Comparison of ENCODE assay signal across 8 cellular contexts in the genomic region with DNA sequence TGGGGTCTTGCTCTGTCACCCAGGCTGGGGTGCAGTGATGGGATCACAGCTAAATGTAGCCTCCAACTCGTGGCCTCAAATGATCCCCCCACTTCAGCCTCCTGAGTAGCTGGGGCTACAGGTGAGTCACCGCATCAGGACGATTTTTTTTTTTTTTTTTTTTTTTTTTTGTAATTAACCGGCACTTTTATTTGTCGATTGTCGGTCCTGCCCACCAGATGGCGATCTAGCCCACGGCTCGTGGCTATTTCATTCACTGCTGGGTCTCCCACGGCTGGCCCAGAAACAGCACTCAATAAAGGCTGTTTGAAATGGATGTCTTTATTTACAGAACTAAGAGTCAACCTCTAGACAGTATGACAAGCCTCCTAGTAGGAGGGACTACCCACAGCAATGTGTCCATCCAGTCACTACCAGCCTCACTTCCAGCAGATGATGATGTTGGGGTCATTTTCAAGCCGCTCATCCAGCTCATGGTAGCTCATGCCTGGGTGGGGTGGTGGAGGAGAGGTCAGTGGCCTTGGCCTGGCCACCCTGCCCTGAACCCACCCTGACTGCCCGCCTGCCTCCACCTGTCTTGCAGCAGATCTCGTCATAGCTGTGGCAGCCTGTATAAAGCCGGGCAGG. TPM values are rescaled to one million over a fixed set of nuclear protein-coding genes. Genes with fewer than 3 reads are reported as not detected.
DNase-seq lines count a peak whose midpoint lies in the region; ATAC-seq, FAIRE-seq and TF ChIP-seq lines count a peak whose summit lies in the region.

No MANE protein-coding gene starts in this region.

- H3K4me3 ChIP-seq in AG04450 (ENCODE audit: low read depth, low read length) (no peak overlapping the region), mucosa of descending colon (no peak overlapping the region), stomach (no peak overlapping the region)
- no peak overlapping the region for H3K4me3 ChIP-seq in effector memory CD4-positive, alpha-beta T cell (ENCODE audit: insufficient read depth, low read depth, low read length, poor library complexity, severe bottlenecking)

- no peaks in the 10 kb centered on the region for H3K27me3 Mint-ChIP-seq in activated CD4-positive, alpha-beta memory T cell treated with anti-CD3 and anti-CD28 coated beads for 36 hours
- H3K27me3 Mint-ChIP-seq in stimulated activated memory B cell treated with anti-CD40 and anti-IgM and Interleukin-4, amounts not matched to agents 10 μg/mL and 1 μg/mL and 100 μg/mL, for 72 hours = no peaks in the 10 kb centered on the region

- no peak for TF ChIP-seq EP300 in stomach (IDR thresholded peaks at IDR 0.05)

- peak; percentile 15 for ATAC-seq in mucosa of descending colon
- ATAC-seq in stimulated activated memory B cell treated with anti-CD40 and anti-IgM and Interleukin-4, amounts not matched to agents 10 μg/mL and 1 μg/mL and 100 μg/mL, for 72 hours = no peak

- H3K9me3 Mint-ChIP-seq in activated CD4-positive, alpha-beta memory T cell treated with anti-CD3 and anti-CD28 coated beads for 36 hours = no peaks in the 10 kb centered on the region
- H3K9me3 Mint-ChIP-seq in stimulated activated memory B cell treated with anti-CD40 and anti-IgM and Interleukin-4, amounts not matched to agents 10 μg/mL and 1 μg/mL and 100 μg/mL, for 72 hours = no peaks in the 10 kb centered on the region

- H3K4me3 Mint-ChIP-seq in activated CD4-positive, alpha-beta memory T cell treated with anti-CD3 and anti-CD28 coated beads for 36 hours = no peak overlapping the region
- H3K4me3 Mint-ChIP-seq in stimulated activated memory B cell treated with anti-CD40 and anti-IgM and Interleukin-4, amounts not matched to agents 10 μg/mL and 1 μg/mL and 100 μg/mL, for 72 hours = no peak overlapping the region

- DNase-seq in AG04450 (ENCODE audit: low read depth, low spot score) (no peak), GM18507 (ENCODE audit: extremely low spot score, insufficient read length, low read depth) (no peak), NCI-H748 treated with DMSO at 0.1 percent for 48 hours (lab: John Stamatoyannopoulos, UW) (peak; percentile 37), mucosa of descending colon (peak in 2 of 3 donors; percentile 73 to 77), stomach (peak; percentile 77)
- peak; percentile 83 for DNase-seq in activated CD4-positive, alpha-beta memory T cell treated with anti-CD3 and anti-CD28 coated beads for 36 hours
- peak; percentile 66 to 77 (median 70) for DNase-seq in effector memory CD4-positive, alpha-beta T cell

- POLR2A ChIA-PET in AG04450 (lab: Yijun Ruan, JAX) = interaction anchor here (0.7 to 0.9 kb wide), 2 partner anchors 10 to 12 kb away, joined by 3 to 5 read pairs; no protein-coding TSS in a partner anchor
- POLR2A ChIA-PET in activated CD4-positive, alpha-beta memory T cell treated with anti-CD3 and anti-CD28 coated beads for 36 hours (lab: Charles Lee) = interaction anchor here (1.2 to 5.7 kb wide), 3 partner anchors 9 to 222 kb away, joined by 3 to 93 read pairs (median 4); partner anchors contain the start of genes HEMK1 and RASSF1

- H3K36me3 Mint-ChIP-seq in activated CD4-positive, alpha-beta memory T cell treated with anti-CD3 and anti-CD28 coated beads for 36 hours = peaks cover 14% of the 10 kb centered on the region
- H3K36me3 Mint-ChIP-seq in stimulated activated memory B cell treated with anti-CD40 and anti-IgM and Interleukin-4, amounts not matched to agents 10 μg/mL and 1 μg/mL and 100 μg/mL, for 72 hours = peaks cover 9% of the 10 kb centered on the region

- intact Hi-C loops in activated CD4-positive, alpha-beta memory T cell treated with anti-CD3 and anti-CD28 coated beads for 36 hours (cut with micrococcal nuclease) = loop anchor here (1.0 kb wide), 1 partner anchor 195 kb away; no protein-coding TSS in a partner anchor
- intact Hi-C loops in mucosa of descending colon (cut with DNase I, micrococcal nuclease) = loop anchor here in 1 of 2 donors (5.0 kb wide), 1 partner anchor 195 kb away; no protein-coding TSS in a partner anchor
- intact Hi-C loops in stomach (cut with DNase I; ENCODE audit: low total_unique reads) = no loop called here

- H3K36me3 ChIP-seq in effector memory CD4-positive, alpha-beta T cell (ENCODE audit: control insufficient read depth, insufficient read depth, low read length) = peaks cover 16% of the 10 kb centered on the region
- no peaks in the 10 kb centered on the region for H3K36me3 ChIP-seq in mucosa of descending colon (ENCODE audit: low read depth)
- H3K36me3 ChIP-seq in stomach = peaks cover 12 to 20% (median 15%) of the 10 kb centered on the region in 4 donors

- no peaks in the 10 kb centered on the region for H3K9me3 ChIP-seq in AG04450 (ENCODE audit: control insufficient read depth, insufficient read depth, low read length)
- no peaks in the 10 kb centered on the region for H3K9me3 ChIP-seq in effector memory CD4-positive, alpha-beta T cell (ENCODE audit: control insufficient read depth, low read length)
- no peaks in the 10 kb centered on the region for H3K9me3 ChIP-seq in mucosa of descending colon
- no peaks in the 10 kb centered on the region for H3K9me3 ChIP-seq in stomach

- CTCF ChIA-PET in AG04450 (lab: Charles Lee) = interaction anchor here (0.6 to 6.7 kb wide), 17 partner anchors 10 to 251 kb away, joined by 3 to 76 read pairs (median 6); partner anchors contain the start of genes HEMK1 and TUSC2
- CTCF ChIA-PET in activated CD4-positive, alpha-beta memory T cell treated with anti-CD3 and anti-CD28 coated beads for 36 hours (lab: Charles Lee) = interaction anchor here (0.7 to 4.9 kb wide), 10 partner anchors 10 to 269 kb away, joined by 3 to 39 read pairs (median 4); partner anchors contain the start of gene TMEM115

- peak overlapping the region; percentile 38 for H3K27ac Mint-ChIP-seq in activated CD4-positive, alpha-beta memory T cell treated with anti-CD3 and anti-CD28 coated beads for 36 hours
- H3K27ac Mint-ChIP-seq in stimulated activated memory B cell treated with anti-CD40 and anti-IgM and Interleukin-4, amounts not matched to agents 10 μg/mL and 1 μg/mL and 100 μg/mL, for 72 hours = no peak overlapping the region

- H3K27me3 ChIP-seq in AG04450 (ENCODE audit: control insufficient read depth, insufficient read depth, low read length) = no peaks in the 10 kb centered on the region
- no peaks in the 10 kb centered on the region for H3K27me3 ChIP-seq in effector memory CD4-positive, alpha-beta T cell (replicated peaks; ENCODE audit: control insufficient read depth, insufficient read depth, low read length, poor library complexity, severe bottlenecking)
- no peaks in the 10 kb centered on the region for H3K27me3 ChIP-seq in stomach

- H3K4me1 Mint-ChIP-seq in activated CD4-positive, alpha-beta memory T cell treated with anti-CD3 and anti-CD28 coated beads for 36 hours (ENCODE audit: low read depth) = peaks cover 51% of the 10 kb centered on the region
- peaks cover 64% of the 10 kb centered on the region for H3K4me1 Mint-ChIP-seq in stimulated activated memory B cell treated with anti-CD40 and anti-IgM and Interleukin-4, amounts not matched to agents 10 μg/mL and 1 μg/mL and 100 μg/mL, for 72 hours

- WGBS in stomach, 5 donors = 17 to 26% (median 25%) methylated on average over 12 to 14 of the region's 14 CpGs

- no peak for TF ChIP-seq POLR2A in stomach (IDR thresholded peaks at IDR 0.05)

- peak; percentile 70 for TF ChIP-seq CTCF in AG04450 (IDR thresholded peaks at IDR 0.05; ENCODE audit: low read depth, low read length)
- no peak for TF ChIP-seq CTCF in mucosa of descending colon (IDR thresholded peaks at IDR 0.05)
- peak in 5 of 7 experiments; percentile 29 to 56 (median 48) for TF ChIP-seq CTCF in stomach (IDR thresholded peaks at IDR 0.05)

- H3K27ac ChIP-seq in AG04450 (ENCODE audit: low read depth, low read length) (peak overlapping the region; percentile 39), stomach (peak overlapping the region in 4 of 5 donors; percentile 17 to 60 (median 31))
- H3K27ac ChIP-seq in effector memory CD4-positive, alpha-beta T cell (ENCODE audit: insufficient read depth, low read length, poor library complexity, severe bottlenecking) = no peak overlapping the region

- peak; percentile 72 for FAIRE-seq in GM18507 (lab: Jason Lieb, UNC)

- H3K4me1 ChIP-seq in effector memory CD4-positive, alpha-beta T cell (ENCODE audit: control insufficient read depth, insufficient read depth, low read length, poor library complexity, severe bottlenecking) = peaks cover 44% of the 10 kb centered on the region
- H3K4me1 ChIP-seq in mucosa of descending colon (ENCODE audit: low read depth) (peaks cover 30% of the 10 kb centered on the region), stomach (peaks cover 35 to 72% (median 62%) of the 10 kb centered on the region in 4 donors)

RNA-seq across cellular contexts. Expression of gene ZMYND10, which starts 1.8 kb away (rescaled TPM):
- polyA plus RNA-seq in AG04450 (2011; rRNA removed) (0.87 and 1.1 TPM in 2 replicates), stomach (1 to 10 TPM in 2 of 3 donors, under 1 TPM in 1; 0.87 to 3.7 (median 1.2) TPM)
- 1.7 and 2.0 TPM in 2 replicates for polyA minus RNA-seq in AG04450 (2011; rRNA and poly(A)+ RNA removed)
- total RNA-seq in activated CD4-positive, alpha-beta memory T cell treated with anti-CD3 and anti-CD28 coated beads for 36 hours = under 1 TPM; 0.94 to 1.00 TPM
- total RNA-seq in mucosa of descending colon (under 1 TPM; 0.20 to 0.60 (median 0.31) TPM), stomach (10 to 100 TPM in 1 of 5 donors, under 1 TPM in 3, not detected in 1; 0.87 to 61.4 (median 0.91) TPM)

RNA-seq across cellular contexts. Expression of gene NPRL2, which starts 3.3 kb away (rescaled TPM):
- polyA plus RNA-seq in AG04450 (2011; rRNA removed) (25.6 and 30.2 TPM in 2 replicates), stomach (10 to 100 TPM; 20.8 to 27.6 (median 27.0) TPM)
- polyA minus RNA-seq in AG04450 (2011; rRNA and poly(A)+ RNA removed) = 23.7 and 34.8 TPM in 2 replicates
- 10 to 100 TPM; 33.2 to 35.8 TPM for total RNA-seq in activated CD4-positive, alpha-beta memory T cell treated with anti-CD3 and anti-CD28 coated beads for 36 hours
- total RNA-seq in mucosa of descending colon (10 to 100 TPM; 20.2 to 32.9 (median 25.0) TPM), stomach (10 to 100 TPM in 3 of 5 donors, 1 to 10 TPM in 2; 4.5 to 75.0 (median 13.0) TPM)

RNA-seq across cellular contexts. Expression of gene CYB561D2, which starts 3.4 kb away (rescaled TPM):
- polyA plus RNA-seq in AG04450 (2011; rRNA removed) (14.5 and 19.7 TPM in 2 replicates), stomach (10 to 100 TPM; 10.4 to 26.1 (median 17.4) TPM)
- 10.0 and 12.8 TPM in 2 replicates for polyA minus RNA-seq in AG04450 (2011; rRNA and poly(A)+ RNA removed)
- 10 to 100 TPM; 17.8 to 20.1 TPM for total RNA-seq in activated CD4-positive, alpha-beta memory T cell treated with anti-CD3 and anti-CD28 coated beads for 36 hours
- total RNA-seq in mucosa of descending colon (10 to 100 TPM; 20.5 to 37.6 (median 36.7) TPM), stomach (10 to 100 TPM in 2 of 5 donors, 1 to 10 TPM in 2, not detected in 1; 6.1 to 16.3 (median 10.3) TPM)

RNA-seq across cellular contexts. Expression of gene RASSF1, which starts 6.7 kb away (rescaled TPM):
- polyA plus RNA-seq in AG04450 (2011; rRNA removed) (25.1 and 26.5 TPM in 2 replicates), stomach (10 to 100 TPM; 27.8 to 37.3 (median 29.6) TPM)
- 10.8 and 13.7 TPM in 2 replicates for polyA minus RNA-seq in AG04450 (2011; rRNA and poly(A)+ RNA removed)
- 10 to 100 TPM; 48.8 to 52.6 TPM for total RNA-seq in activated CD4-positive, alpha-beta memory T cell treated with anti-CD3 and anti-CD28 coated beads for 36 hours
- total RNA-seq in mucosa of descending colon (10 to 100 TPM; 10.9 to 25.7 (median 18.9) TPM), stomach (10 to 100 TPM; 16.5 to 33.2 (median 22.6) TPM)

RNA-seq across cellular contexts. Expression of gene TMEM115, which starts 12.0 kb away (rescaled TPM):
- polyA plus RNA-seq in AG04450 (2011; rRNA removed) = 26.6 and 38.1 TPM in 2 replicates
- polyA minus RNA-seq in AG04450 (2011; rRNA and poly(A)+ RNA removed) = 35.3 and 54.0 TPM in 2 replicates
- total RNA-seq in activated CD4-positive, alpha-beta memory T cell treated with anti-CD3 and anti-CD28 coated beads for 36 hours = 10 to 100 TPM; 16.0 TPM
- total RNA-seq in mucosa of descending colon = 10 to 100 TPM; 41.4 to 51.6 (median 41.4) TPM
- total RNA-seq in stomach = 100 to 1,000 TPM in 1 of 5 donors, 10 to 100 TPM in 4; 25.0 to 128 (median 27.4) TPM
- polyA plus RNA-seq in stomach = 10 to 100 TPM; 14.6 to 27.7 (median 14.7) TPM

Comparison
In these comparisons a context has a peak if more than half of its experiments do, and no peak if none do; other contexts are left out.
1. DNase-seq: peak in NCI-H748 treated with DMSO at 0.1 percent for 48 hours (single experiment), activated CD4-positive, alpha-beta memory T cell treated with anti-CD3 and anti-CD28 coated beads for 36 hours (single experiment), effector memory CD4-positive, alpha-beta T cell (3 of 3), mucosa of descending colon (2 of 3) and stomach (single experiment); none in AG04450 (single experiment) and GM18507 (single experiment).